In genomic region chr11:118610773-118611432, GRCh38 we compare ENCODE assay signal across 1 cellular context.
TF ChIP-seq lines count a peak whose summit lies in the region.

No MANE protein-coding gene starts in this region.

TF ChIP-seq in K562, 482 proteins besides CTCF, POLR2A, EP300 and RAD21 (continued from another document and continues in another):
- TF ChIP-seq HNRNPH1 (optimal IDR thresholded peaks at IDR 0.05; ENCODE audit: low read depth, low read length), result no peak
- peak; percentile 43 for TF ChIP-seq HNRNPLL (IDR thresholded peaks at IDR 0.05; ENCODE audit: low read depth, low read length, poor library complexity, severe bottlenecking)
- TF ChIP-seq HES1 (IDR thresholded peaks at IDR 0.05; ENCODE audit: low read depth), result peak; percentile 75
- peak; percentile 60 for TF ChIP-seq DEAF1 (CRISPR knock-in tag; IDR thresholded peaks at IDR 0.05)
- TF ChIP-seq NFE2 (IDR thresholded peaks at IDR 0.05; ENCODE audit: low read depth), result no peak
- TF ChIP-seq FOXM1 (IDR thresholded peaks at IDR 0.05; ENCODE audit: low read depth), result peak; percentile 72; the same call in 1 of the 2 replicates
- TF ChIP-seq FOXM1 (CRISPR knock-in tag; IDR thresholded peaks at IDR 0.05; ENCODE audit: low read depth), result no peak
- peak; percentile 71; the same call in 1 of the 2 replicates for TF ChIP-seq LCOR (CRISPR knock-in tag; IDR thresholded peaks at IDR 0.05)
- TF ChIP-seq L3MBTL2 (IDR thresholded peaks at IDR 0.05), result peak; percentile 77
- TF ChIP-seq TAL1 (IDR thresholded peaks at IDR 0.05), result peak; percentile 77
- no peak for TF ChIP-seq ZNF212 (CRISPR knock-in tag; IDR thresholded peaks at IDR 0.05)
- TF ChIP-seq HDAC3 (IDR thresholded peaks at IDR 0.05; ENCODE audit: borderline replicate concordance, partially characterized antibody), result no peak
- peak; percentile 77; the same call in 1 of the 2 replicates for TF ChIP-seq TFAP4 (CRISPR knock-in tag; IDR thresholded peaks at IDR 0.05; ENCODE audit: borderline replicate concordance)
- peak in 1 of 2 experiments; percentile 79; a peak in 2 of 4 replicates for TF ChIP-seq ARNT (IDR thresholded peaks at IDR 0.05)
- TF ChIP-seq MTA2 (IDR thresholded peaks at IDR 0.05; ENCODE audit: low read depth), result peak; percentile 79
- peak; percentile 98 for TF ChIP-seq CTBP1 (IDR thresholded peaks at IDR 0.05; ENCODE audit: borderline replicate concordance)
- no peak for TF ChIP-seq ZBTB12 (CRISPR knock-in tag; IDR thresholded peaks at IDR 0.05)
- no peak for TF ChIP-seq ZNF695 (CRISPR knock-in tag; IDR thresholded peaks at IDR 0.05)
- no peak for TF ChIP-seq YBX1 (IDR thresholded peaks at IDR 0.05)
- TF ChIP-seq UBTF (IDR thresholded peaks at IDR 0.05; ENCODE audit: borderline replicate concordance in 1 of 2, low read depth in 2 of 2, low read length in 2 of 2), result peak in 1 of 2 experiments; percentile 49; a peak in 1 of 4 replicates
- 0 out of 2 replicates have a peak, but pooled peaks have one; percentile 64 for TF ChIP-seq THRB (CRISPR knock-in tag; conservative IDR thresholded peaks at IDR 0.05)
- TF ChIP-seq RFX5 (IDR thresholded peaks at IDR 0.05; ENCODE audit: low read depth, low read length), result 0 out of 2 replicates have a peak, but pooled peaks have one; percentile 39
- TF ChIP-seq ATF7 (IDR thresholded peaks at IDR 0.05), result peak; percentile 53; the same call in 1 of the 2 replicates
- no peak for TF ChIP-seq MNT (conservative IDR thresholded peaks at IDR 0.05)
- TF ChIP-seq RBFOX2 (IDR thresholded peaks at IDR 0.05; ENCODE audit: low read depth, low read length), result peak; percentile 62
- peak; percentile 66 for TF ChIP-seq U2AF1 (optimal IDR thresholded peaks at IDR 0.05; ENCODE audit: low read depth, low read length)
- TF ChIP-seq THAP12 (CRISPR knock-in tag; IDR thresholded peaks at IDR 0.05), result no peak
- TF ChIP-seq MAZ (CRISPR knock-in tag; conservative IDR thresholded peaks at IDR 0.05 in 1 of 2, IDR thresholded peaks at IDR 0.05 in 1 of 2), result peak in 1 of 2 experiments; percentile 72; a peak in 2 of 4 replicates
- no peak for TF ChIP-seq XRCC3 (IDR thresholded peaks at IDR 0.05)
- TF ChIP-seq FOXP1 (CRISPR knock-in tag; IDR thresholded peaks at IDR 0.05), result no peak
- peak; percentile 77 for TF ChIP-seq CTCFL (IDR thresholded peaks at IDR 0.05; ENCODE audit: borderline replicate concordance, insufficient read depth, low read depth, low read length, poor library complexity, severe bottlenecking)
- TF ChIP-seq KLF16 (IDR thresholded peaks at IDR 0.05), result 0 out of 2 replicates have a peak, but pooled peaks have one; percentile 49
- 0 out of 2 replicates have a peak, but pooled peaks have one; percentile 41 for TF ChIP-seq TOE1 (IDR thresholded peaks at IDR 0.05; ENCODE audit: borderline replicate concordance)
- TF ChIP-seq TOE1 (CRISPR knock-in tag; IDR thresholded peaks at IDR 0.05; ENCODE audit: borderline replicate concordance, low read depth), result no peak
- TF ChIP-seq NR2C2 (CRISPR knock-in tag; IDR thresholded peaks at IDR 0.05), result no peak
- no peak for TF ChIP-seq NR2C2 (tag; IDR thresholded peaks at IDR 0.05)
- peak; percentile 94 for TF ChIP-seq DPF2 (IDR thresholded peaks at IDR 0.05)
- TF ChIP-seq HEY1 (CRISPR knock-in tag; IDR thresholded peaks at IDR 0.05; ENCODE audit: borderline replicate concordance), result no peak
- TF ChIP-seq ZNF785 (CRISPR knock-in tag; IDR thresholded peaks at IDR 0.05), result no peak
- no peak for TF ChIP-seq HNRNPUL1 (IDR thresholded peaks at IDR 0.05; ENCODE audit: low read length)
- TF ChIP-seq PHB (CRISPR knock-in tag; IDR thresholded peaks at IDR 0.05), result no peak
- no peak for TF ChIP-seq ZNF197 (CRISPR knock-in tag; IDR thresholded peaks at IDR 0.05; ENCODE audit: low read depth)
